ENCODE assay signal across 1 cellular context in genomic region chr7:144834516-144835165, GRCh38.
A peak's percentile ranks its signal among the peaks of the same experiment; 100 is the strongest.
TF ChIP-seq lines count a peak whose summit lies in the region.

No MANE protein-coding gene starts in this region.

TF ChIP-seq in K562, 482 proteins besides CTCF, POLR2A, EP300 and RAD21 (continued from another document and continues in another):
- TF ChIP-seq, protein P1, sequence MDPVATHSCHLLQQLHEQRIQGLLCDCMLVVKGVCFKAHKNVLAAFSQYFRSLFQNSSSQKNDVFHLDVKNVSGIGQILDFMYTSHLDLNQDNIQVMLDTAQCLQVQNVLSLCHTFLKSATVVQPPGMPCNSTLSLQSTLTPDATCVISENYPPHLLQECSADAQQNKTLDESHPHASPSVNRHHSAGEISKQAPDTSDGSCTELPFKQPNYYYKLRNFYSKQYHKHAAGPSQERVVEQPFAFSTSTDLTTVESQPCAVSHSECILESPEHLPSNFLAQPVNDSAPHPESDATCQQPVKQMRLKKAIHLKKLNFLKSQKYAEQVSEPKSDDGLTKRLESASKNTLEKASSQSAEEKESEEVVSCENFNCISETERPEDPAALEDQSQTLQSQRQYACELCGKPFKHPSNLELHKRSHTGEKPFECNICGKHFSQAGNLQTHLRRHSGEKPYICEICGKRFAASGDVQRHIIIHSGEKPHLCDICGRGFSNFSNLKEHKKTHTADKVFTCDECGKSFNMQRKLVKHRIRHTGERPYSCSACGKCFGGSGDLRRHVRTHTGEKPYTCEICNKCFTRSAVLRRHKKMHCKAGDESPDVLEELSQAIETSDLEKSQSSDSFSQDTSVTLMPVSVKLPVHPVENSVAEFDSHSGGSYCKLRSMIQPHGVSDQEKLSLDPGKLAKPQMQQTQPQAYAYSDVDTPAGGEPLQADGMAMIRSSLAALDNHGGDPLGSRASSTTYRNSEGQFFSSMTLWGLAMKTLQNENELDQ (CRISPR knock-in tag; IDR thresholded peaks at IDR 0.05; ENCODE audit: borderline replicate concordance) = no peak
- no peak for TF ChIP-seq TAF15 (IDR thresholded peaks at IDR 0.05; ENCODE audit: low read depth, low read length)
- no peak for TF ChIP-seq TCF3 (CRISPR knock-in tag; IDR thresholded peaks at IDR 0.05)
- TF ChIP-seq MEF2D (tag; conservative IDR thresholded peaks at IDR 0.05; ENCODE audit: low read depth) = no peak
- TF ChIP-seq BRF1 (IDR thresholded peaks at IDR 0.05; ENCODE audit: borderline replicate concordance, extremely low read depth, insufficient read length) = no peak
- TF ChIP-seq, protein P2, sequence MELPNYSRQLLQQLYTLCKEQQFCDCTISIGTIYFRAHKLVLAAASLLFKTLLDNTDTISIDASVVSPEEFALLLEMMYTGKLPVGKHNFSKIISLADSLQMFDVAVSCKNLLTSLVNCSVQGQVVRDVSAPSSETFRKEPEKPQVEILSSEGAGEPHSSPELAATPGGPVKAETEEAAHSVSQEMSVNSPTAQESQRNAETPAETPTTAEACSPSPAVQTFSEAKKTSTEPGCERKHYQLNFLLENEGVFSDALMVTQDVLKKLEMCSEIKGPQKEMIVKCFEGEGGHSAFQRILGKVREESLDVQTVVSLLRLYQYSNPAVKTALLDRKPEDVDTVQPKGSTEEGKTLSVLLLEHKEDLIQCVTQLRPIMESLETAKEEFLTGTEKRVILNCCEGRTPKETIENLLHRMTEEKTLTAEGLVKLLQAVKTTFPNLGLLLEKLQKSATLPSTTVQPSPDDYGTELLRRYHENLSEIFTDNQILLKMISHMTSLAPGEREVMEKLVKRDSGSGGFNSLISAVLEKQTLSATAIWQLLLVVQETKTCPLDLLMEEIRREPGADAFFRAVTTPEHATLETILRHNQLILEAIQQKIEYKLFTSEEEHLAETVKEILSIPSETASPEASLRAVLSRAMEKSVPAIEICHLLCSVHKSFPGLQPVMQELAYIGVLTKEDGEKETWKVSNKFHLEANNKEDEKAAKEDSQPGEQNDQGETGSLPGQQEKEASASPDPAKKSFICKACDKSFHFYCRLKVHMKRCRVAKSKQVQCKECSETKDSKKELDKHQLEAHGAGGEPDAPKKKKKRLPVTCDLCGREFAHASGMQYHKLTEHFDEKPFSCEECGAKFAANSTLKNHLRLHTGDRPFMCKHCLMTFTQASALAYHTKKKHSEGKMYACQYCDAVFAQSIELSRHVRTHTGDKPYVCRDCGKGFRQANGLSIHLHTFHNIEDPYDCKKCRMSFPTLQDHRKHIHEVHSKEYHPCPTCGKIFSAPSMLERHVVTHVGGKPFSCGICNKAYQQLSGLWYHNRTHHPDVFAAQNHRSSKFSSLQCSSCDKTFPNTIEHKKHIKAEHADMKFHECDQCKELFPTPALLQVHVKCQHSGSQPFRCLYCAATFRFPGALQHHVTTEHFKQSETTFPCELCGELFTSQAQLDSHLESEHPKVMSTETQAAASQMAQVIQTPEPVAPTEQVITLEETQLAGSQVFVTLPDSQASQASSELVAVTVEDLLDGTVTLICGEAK (IDR thresholded peaks at IDR 0.05) = peak; percentile 15; the same call in 1 of the 2 replicates
- TF ChIP-seq, protein P2 (CRISPR knock-in tag; IDR thresholded peaks at IDR 0.05) = no peak
- TF ChIP-seq ETV5 (CRISPR knock-in tag; IDR thresholded peaks at IDR 0.05; ENCODE audit: low read depth) = no peak
- TF ChIP-seq ZFP36 (IDR thresholded peaks at IDR 0.05; ENCODE audit: low read depth, low read length, partially characterized antibody) = no peak
- peak; percentile 46 for TF ChIP-seq ZNF766 (CRISPR knock-in tag; conservative IDR thresholded peaks at IDR 0.05)
- peak; percentile 12; the same call in 1 of the 2 replicates for TF ChIP-seq BCL6 (CRISPR knock-in tag; IDR thresholded peaks at IDR 0.05)
- no peak for TF ChIP-seq ZSCAN29 (IDR thresholded peaks at IDR 0.05)
- no peak for TF ChIP-seq ZNF551 (CRISPR knock-in tag; IDR thresholded peaks at IDR 0.05)
- TF ChIP-seq, protein P3, sequence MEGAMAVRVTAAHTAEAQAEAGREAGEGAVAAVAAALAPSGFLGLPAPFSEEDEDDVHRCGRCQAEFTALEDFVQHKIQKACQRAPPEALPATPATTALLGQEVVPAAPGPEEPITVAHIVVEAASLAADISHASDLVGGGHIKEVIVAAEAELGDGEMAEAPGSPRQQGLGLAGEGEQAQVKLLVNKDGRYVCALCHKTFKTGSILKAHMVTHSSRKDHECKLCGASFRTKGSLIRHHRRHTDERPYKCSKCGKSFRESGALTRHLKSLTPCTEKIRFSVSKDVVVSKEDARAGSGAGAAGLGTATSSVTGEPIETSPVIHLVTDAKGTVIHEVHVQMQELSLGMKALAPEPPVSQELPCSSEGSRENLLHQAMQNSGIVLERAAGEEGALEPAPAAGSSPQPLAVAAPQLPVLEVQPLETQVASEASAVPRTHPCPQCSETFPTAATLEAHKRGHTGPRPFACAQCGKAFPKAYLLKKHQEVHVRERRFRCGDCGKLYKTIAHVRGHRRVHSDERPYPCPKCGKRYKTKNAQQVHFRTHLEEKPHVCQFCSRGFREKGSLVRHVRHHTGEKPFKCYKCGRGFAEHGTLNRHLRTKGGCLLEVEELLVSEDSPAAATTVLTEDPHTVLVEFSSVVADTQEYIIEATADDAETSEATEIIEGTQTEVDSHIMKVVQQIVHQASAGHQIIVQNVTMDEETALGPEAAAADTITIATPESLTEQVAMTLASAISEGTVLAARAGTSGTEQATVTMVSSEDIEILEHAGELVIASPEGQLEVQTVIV (CRISPR knock-in tag; IDR thresholded peaks at IDR 0.05; ENCODE audit: borderline replicate concordance) = 0 out of 2 replicates have a peak, but pooled peaks have one; percentile 27
- no peak for TF ChIP-seq ZNF347 (CRISPR knock-in tag; IDR thresholded peaks at IDR 0.05; ENCODE audit: low read depth)
- peak; percentile 11; the same call in 1 of the 2 replicates for TF ChIP-seq ARID1B (IDR thresholded peaks at IDR 0.05)
- TF ChIP-seq CAMTA2 (CRISPR knock-in tag; conservative IDR thresholded peaks at IDR 0.05) = no peak
- TF ChIP-seq TSC22D4 (tag; IDR thresholded peaks at IDR 0.05) = no peak
- no peak for TF ChIP-seq HNRNPH1 (optimal IDR thresholded peaks at IDR 0.05; ENCODE audit: low read depth, low read length)
- TF ChIP-seq MED1 (CRISPR knock-in tag; IDR thresholded peaks at IDR 0.05; ENCODE audit: borderline replicate concordance) = no peak
- no peak for TF ChIP-seq ZNF384 (IDR thresholded peaks at IDR 0.05; ENCODE audit: low read depth, low read length)
- TF ChIP-seq DNMT1 (IDR thresholded peaks at IDR 0.05) = no peak
- no peak for TF ChIP-seq SETDB1 (IDR thresholded peaks at IDR 0.05; ENCODE audit: low read length)
- TF ChIP-seq, protein P4, sequence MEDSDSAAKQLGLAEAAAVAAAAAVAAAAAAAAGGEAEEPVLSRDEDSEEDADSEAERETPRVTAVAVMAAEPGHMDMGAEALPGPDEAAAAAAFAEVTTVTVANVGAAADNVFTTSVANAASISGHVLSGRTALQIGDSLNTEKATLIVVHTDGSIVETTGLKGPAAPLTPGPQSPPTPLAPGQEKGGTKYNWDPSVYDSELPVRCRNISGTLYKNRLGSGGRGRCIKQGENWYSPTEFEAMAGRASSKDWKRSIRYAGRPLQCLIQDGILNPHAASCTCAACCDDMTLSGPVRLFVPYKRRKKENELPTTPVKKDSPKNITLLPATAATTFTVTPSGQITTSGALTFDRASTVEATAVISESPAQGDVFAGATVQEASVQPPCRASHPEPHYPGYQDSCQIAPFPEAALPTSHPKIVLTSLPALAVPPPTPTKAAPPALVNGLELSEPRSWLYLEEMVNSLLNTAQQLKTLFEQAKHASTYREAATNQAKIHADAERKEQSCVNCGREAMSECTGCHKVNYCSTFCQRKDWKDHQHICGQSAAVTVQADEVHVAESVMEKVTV (CRISPR knock-in tag; IDR thresholded peaks at IDR 0.05) = 0 out of 2 replicates have a peak, but pooled peaks have one; percentile 15
- TF ChIP-seq HEY1 (CRISPR knock-in tag; IDR thresholded peaks at IDR 0.05; ENCODE audit: borderline replicate concordance) = 0 out of 2 replicates have a peak, but pooled peaks have one; percentile 6
- TF ChIP-seq CEBPB (tag; IDR thresholded peaks at IDR 0.05) = peak; percentile 68; the same call in 1 of the 2 replicates
- no peak for TF ChIP-seq HDAC6 (IDR thresholded peaks at IDR 0.05; ENCODE audit: low read depth, low read length)
- TF ChIP-seq, protein P5, sequence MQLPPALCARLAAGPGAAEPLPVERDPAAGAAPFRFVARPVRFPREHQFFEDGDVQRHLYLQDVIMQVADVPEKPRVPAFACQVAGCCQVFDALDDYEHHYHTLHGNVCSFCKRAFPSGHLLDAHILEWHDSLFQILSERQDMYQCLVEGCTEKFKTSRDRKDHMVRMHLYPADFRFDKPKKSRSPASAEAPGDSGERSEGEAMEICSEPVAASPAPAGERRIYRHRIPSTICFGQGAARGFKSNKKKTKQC (CRISPR knock-in tag; IDR thresholded peaks at IDR 0.05) = no peak
- TF ChIP-seq, protein P6, sequence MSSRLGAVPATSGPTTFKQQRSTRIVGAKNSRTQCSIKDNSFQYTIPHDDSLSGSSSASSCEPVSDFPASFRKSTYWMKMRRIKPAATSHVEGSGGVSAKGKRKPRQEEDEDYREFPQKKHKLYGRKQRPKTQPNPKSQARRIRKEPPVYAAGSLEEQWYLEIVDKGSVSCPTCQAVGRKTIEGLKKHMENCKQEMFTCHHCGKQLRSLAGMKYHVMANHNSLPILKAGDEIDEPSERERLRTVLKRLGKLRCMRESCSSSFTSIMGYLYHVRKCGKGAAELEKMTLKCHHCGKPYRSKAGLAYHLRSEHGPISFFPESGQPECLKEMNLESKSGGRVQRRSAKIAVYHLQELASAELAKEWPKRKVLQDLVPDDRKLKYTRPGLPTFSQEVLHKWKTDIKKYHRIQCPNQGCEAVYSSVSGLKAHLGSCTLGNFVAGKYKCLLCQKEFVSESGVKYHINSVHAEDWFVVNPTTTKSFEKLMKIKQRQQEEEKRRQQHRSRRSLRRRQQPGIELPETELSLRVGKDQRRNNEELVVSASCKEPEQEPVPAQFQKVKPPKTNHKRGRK (tag; IDR thresholded peaks at IDR 0.05) = 0 out of 2 replicates have a peak, but pooled peaks have one; percentile 11
- peak; percentile 25; the same call in 1 of the 2 replicates for TF ChIP-seq HMBOX1 (IDR thresholded peaks at IDR 0.05)
- no peak for TF ChIP-seq ZNF408 (CRISPR knock-in tag; IDR thresholded peaks at IDR 0.05; ENCODE audit: low read depth)
- no peak for TF ChIP-seq ZNF764 (CRISPR knock-in tag; IDR thresholded peaks at IDR 0.05; ENCODE audit: low read depth)
- TF ChIP-seq ZNF639 (CRISPR knock-in tag; conservative IDR thresholded peaks at IDR 0.05 in 1 of 2, IDR thresholded peaks at IDR 0.05 in 1 of 2) = no peak
- TF ChIP-seq MNT (conservative IDR thresholded peaks at IDR 0.05) = peak in 1 of 2 experiments; percentile 28; a peak in 1 of 4 replicates
- TF ChIP-seq POLR3G (IDR thresholded peaks at IDR 0.05; ENCODE audit: extremely low read depth, insufficient read length, insufficient replicate concordance) = no peak
- 0 out of 2 replicates have a peak, but pooled peaks have one; percentile 7 for TF ChIP-seq TEAD4 (IDR thresholded peaks at IDR 0.05; ENCODE audit: low read length)
- no peak for TF ChIP-seq TEAD4 (CRISPR knock-in tag; IDR thresholded peaks at IDR 0.05; ENCODE audit: borderline replicate concordance)
- TF ChIP-seq FOXM1 (IDR thresholded peaks at IDR 0.05; ENCODE audit: low read depth) = 0 out of 2 replicates have a peak, but pooled peaks have one; percentile 14
- TF ChIP-seq FOXM1 (CRISPR knock-in tag; IDR thresholded peaks at IDR 0.05; ENCODE audit: low read depth) = no peak
